ENCODE assay signal across 17 cellular contexts in genomic region chr9:660227-660626, GRCh38.
DNase-seq lines count a peak whose midpoint lies in the region; ATAC-seq and TF ChIP-seq lines count a peak whose summit lies in the region.
"Had no signal": no experiment of that assay in that cellular context is flagged by ENCODE, and none has a peak within 500 bp of the region (broad histone marks: within the 10 kb centered on the region; RNA-seq: fewer than 3 reads in every experiment).

No MANE protein-coding gene starts in this region.

- no peak overlapping the region for H2BK120ac ChIP-seq in trophoblast cell (ENCODE audit: insufficient read depth, low read length, poor library complexity)

- no peak for TF ChIP-seq CTCF in GM10248 (IDR thresholded peaks at IDR 0.05; ENCODE audit: control extremely low read depth, extremely low read depth, low read depth, missing control alignments)

- peak overlapping the region; percentile 13 for H4K12ac ChIP-seq in trophoblast cell (ENCODE audit: low read depth, low read length)

- H3K27me3 Mint-ChIP-seq in activated CD8-positive, alpha-beta memory T cell treated with anti-CD3 and anti-CD28 coated beads, Interleukin-2, amount 10 ng/mL, durations not matched to agents 7 days and 5 days, result peaks cover 16% of the 10 kb centered on the region
- no peaks in the 10 kb centered on the region for H3K27me3 Mint-ChIP-seq in T-cell
- H3K27me3 Mint-ChIP-seq: activated naive CD4-positive, alpha-beta T cell treated with anti-CD3 and anti-CD28 coated beads, Interleukin-2, amount 10 ng/mL, durations not matched to agents 7 days and 5 days; brain had no signal

- no peak overlapping the region for H3K14ac ChIP-seq in trophoblast cell (ENCODE audit: low read length)

- peak overlapping the region; percentile 30 for H2AK5ac ChIP-seq in trophoblast cell (ENCODE audit: low read length)

- no peak overlapping the region for H2BK5ac ChIP-seq in trophoblast cell (ENCODE audit: low read depth, low read length, poor library complexity)

- H3K4me3 ChIP-seq in trophoblast cell (ENCODE audit: low read depth, low read length), result no peak overlapping the region
- H3K4me3 ChIP-seq: gastroesophageal sphincter, tibial nerve had no signal

- no peaks in the 10 kb centered on the region for H3K27me3 ChIP-seq in trophoblast cell (ENCODE audit: insufficient read depth, low read length)
- H3K27me3 ChIP-seq: gastroesophageal sphincter, tibial nerve had no signal

- H3K4me2 ChIP-seq in trophoblast cell (ENCODE audit: low read length), result no peak overlapping the region

- POLR2A ChIA-PET in T-cell (lab: Charles Lee) (no interaction called here), GM10248 (lab: Yijun Ruan, JAX) (no interaction called here)

- peaks cover 22% of the 10 kb centered on the region for H3K4me1 Mint-ChIP-seq in activated CD8-positive, alpha-beta memory T cell treated with anti-CD3 and anti-CD28 coated beads, Interleukin-2, amount 10 ng/mL, durations not matched to agents 7 days and 5 days
- peaks cover 0 to 39% (median 6%) of the 10 kb centered on the region in 3 donors for H3K4me1 Mint-ChIP-seq in T-cell

- DNase-seq in activated CD8-positive, alpha-beta memory T cell treated with anti-CD3 and anti-CD28 coated beads, Interleukin-2, amount 10 ng/mL, durations not matched to agents 7 days and 5 days, result no peak
- DNase-seq in activated CD8-positive, alpha-beta memory T cell treated with anti-CD3 and anti-CD28 coated beads, Interleukin-2, amount 50 U/mL, for 4 hours, result no peak
- DNase-seq in Kasumi-1 (lab: John Stamatoyannopoulos, UW), result peak; percentile 25 to 31
- no peak for DNase-seq in trophoblast cell
- DNase-seq in activated CD4-positive, alpha-beta T cell treated with anti-CD3 and anti-CD28 coated beads for 1 hour, result no peak
- no peak for DNase-seq in T-cell
- DNase-seq in GM10248 (ENCODE audit: extremely low spot score), result no peak
- DNase-seq: activated naive CD4-positive, alpha-beta T cell treated with anti-CD3 and anti-CD28 coated beads, Interleukin-2, amount 10 ng/mL, durations not matched to agents 7 days and 5 days; C1 segment of cervical spinal cord; NCI-H1436; small intestine had no signal

- peaks cover 3% of the 10 kb centered on the region for H3K79me2 ChIP-seq in trophoblast cell (ENCODE audit: control insufficient read depth, insufficient read depth, low read length, poor library complexity)

- no peak overlapping the region for H3K4me3 Mint-ChIP-seq in activated CD8-positive, alpha-beta memory T cell treated with anti-CD3 and anti-CD28 coated beads, Interleukin-2, amount 10 ng/mL, durations not matched to agents 7 days and 5 days
- H3K4me3 Mint-ChIP-seq in T-cell, result no peak overlapping the region
- H3K4me3 Mint-ChIP-seq: activated naive CD4-positive, alpha-beta T cell treated with anti-CD3 and anti-CD28 coated beads, Interleukin-2, amount 10 ng/mL, durations not matched to agents 7 days and 5 days; brain had no signal

- no peak overlapping the region for H4K8ac ChIP-seq in trophoblast cell (ENCODE audit: low read depth, low read length)

- H3K36me3 ChIP-seq in trophoblast cell (ENCODE audit: control insufficient read depth in 1 of 2, insufficient read depth in 2 of 2, low read length in 2 of 2), result no peaks in the 10 kb centered on the region
- H3K36me3 ChIP-seq: gastroesophageal sphincter, tibial nerve had no signal

- peaks cover 2% of the 10 kb centered on the region for H3K9me3 Mint-ChIP-seq in activated CD8-positive, alpha-beta memory T cell treated with anti-CD3 and anti-CD28 coated beads, Interleukin-2, amount 10 ng/mL, durations not matched to agents 7 days and 5 days (ENCODE audit: low read depth)
- no peaks in the 10 kb centered on the region for H3K9me3 Mint-ChIP-seq in T-cell
- H3K9me3 Mint-ChIP-seq: activated naive CD4-positive, alpha-beta T cell treated with anti-CD3 and anti-CD28 coated beads, Interleukin-2, amount 10 ng/mL, durations not matched to agents 7 days and 5 days had no signal

- no peak overlapping the region for H3K23ac ChIP-seq in trophoblast cell (ENCODE audit: low read length)

- H3K27ac ChIP-seq in trophoblast cell (ENCODE audit: low read depth, low read length), result no peak overlapping the region
- H3K27ac ChIP-seq: 22Rv1, gastroesophageal sphincter, tibial nerve had no signal

- no peak overlapping the region for H3K4ac ChIP-seq in trophoblast cell (ENCODE audit: low read depth, low read length)

- peak overlapping the region; percentile 58 for H3K27ac Mint-ChIP-seq in activated CD8-positive, alpha-beta memory T cell treated with anti-CD3 and anti-CD28 coated beads, Interleukin-2, amount 10 ng/mL, durations not matched to agents 7 days and 5 days
- H3K27ac Mint-ChIP-seq in T-cell, result no peak overlapping the region
- H3K27ac Mint-ChIP-seq: activated naive CD4-positive, alpha-beta T cell treated with anti-CD3 and anti-CD28 coated beads, Interleukin-2, amount 10 ng/mL, durations not matched to agents 7 days and 5 days; brain had no signal

- H3K79me1 ChIP-seq in trophoblast cell (ENCODE audit: low read length), result peaks cover 3% of the 10 kb centered on the region

- no peak for ATAC-seq in activated CD8-positive, alpha-beta memory T cell treated with anti-CD3 and anti-CD28 coated beads, Interleukin-2, amount 10 ng/mL, durations not matched to agents 7 days and 5 days
- ATAC-seq in GM21529 (IDR thresholded peaks at IDR 0.05; ENCODE audit: unreplicated experiment), result peak; percentile 49
- no peak for ATAC-seq in T-cell (replicated peaks in 1 of 4)
- ATAC-seq: gastroesophageal sphincter, Panc1 had no signal

- no CpG with 5 or more reads among the region's 2 CpGs for WGBS in trophoblast cell (ENCODE audit: extremely low coverage, insufficient coverage, insufficient read length)

- no peaks in the 10 kb centered on the region for H3K9me3 ChIP-seq in trophoblast cell (ENCODE audit: insufficient read depth, low read depth, low read length)
- H3K9me3 ChIP-seq: gastroesophageal sphincter, tibial nerve had no signal

- no peak overlapping the region for H4K91ac ChIP-seq in trophoblast cell (ENCODE audit: low read depth, low read length)

- no peak overlapping the region for H3K9ac ChIP-seq in trophoblast cell (ENCODE audit: low read length)

- CTCF ChIA-PET in activated CD8-positive, alpha-beta memory T cell treated with anti-CD3 and anti-CD28 coated beads, Interleukin-2, amount 10 ng/mL, durations not matched to agents 7 days and 5 days (lab: Charles Lee), result interaction anchor here (1.2 kb wide), 1 partner anchor 21 kb away, joined by 3 read pairs; no protein-coding TSS in a partner anchor
- CTCF ChIA-PET in T-cell (lab: Charles Lee) (no interaction called here), GM10248 (lab: Yijun Ruan, JAX) (interaction anchor here (1.1 kb wide), 1 partner anchor 20 kb away, joined by 3 read pairs; no protein-coding TSS in a partner anchor)

- H3K36me3 Mint-ChIP-seq in activated CD8-positive, alpha-beta memory T cell treated with anti-CD3 and anti-CD28 coated beads, Interleukin-2, amount 10 ng/mL, durations not matched to agents 7 days and 5 days, result peaks cover 4% of the 10 kb centered on the region
- H3K36me3 Mint-ChIP-seq in T-cell, result peaks cover 5% of the 10 kb centered on the region

- peaks cover 0 to 6% of the 10 kb centered on the region in 2 experiments for H3K4me1 ChIP-seq in trophoblast cell (ENCODE audit: control insufficient read depth in 1 of 2, insufficient read depth in 2 of 2, low read length in 2 of 2)

- peak overlapping the region; percentile 65 for H2BK12ac ChIP-seq in trophoblast cell (ENCODE audit: low read length)

- H2AFZ ChIP-seq in trophoblast cell (ENCODE audit: insufficient read depth, low read length, poor library complexity), result no peak overlapping the region

- H3K18ac ChIP-seq in trophoblast cell (ENCODE audit: low read length), result peak overlapping the region; percentile 89

Comparison
In these comparisons a context has a peak if more than half of its experiments do, and no peak if none do; other contexts are left out.
1. DNase-seq: peak in Kasumi-1 (2 of 2); none in activated CD8-positive, alpha-beta memory T cell treated with anti-CD3 and anti-CD28 coated beads, Interleukin-2, amount 10 ng/mL, durations not matched to agents 7 days and 5 days (single experiment), activated CD8-positive, alpha-beta memory T cell treated with anti-CD3 and anti-CD28 coated beads, Interleukin-2, amount 50 U/mL, for 4 hours (single experiment), trophoblast cell (0 of 2), activated CD4-positive, alpha-beta T cell treated with anti-CD3 and anti-CD28 coated beads for 1 hour (single experiment), T-cell (0 of 34) and GM10248 (single experiment).
2. CTCF ChIA-PET loops: an anchor here in activated CD8-positive, alpha-beta memory T cell treated with anti-CD3 and anti-CD28 coated beads, Interleukin-2, amount 10 ng/mL, durations not matched to agents 7 days and 5 days (1.2 kb wide) and GM10248 (1.1 kb wide); none called in T-cell.